Comparison of ENCODE assay signal across 34 cellular contexts in the genomic region with DNA sequence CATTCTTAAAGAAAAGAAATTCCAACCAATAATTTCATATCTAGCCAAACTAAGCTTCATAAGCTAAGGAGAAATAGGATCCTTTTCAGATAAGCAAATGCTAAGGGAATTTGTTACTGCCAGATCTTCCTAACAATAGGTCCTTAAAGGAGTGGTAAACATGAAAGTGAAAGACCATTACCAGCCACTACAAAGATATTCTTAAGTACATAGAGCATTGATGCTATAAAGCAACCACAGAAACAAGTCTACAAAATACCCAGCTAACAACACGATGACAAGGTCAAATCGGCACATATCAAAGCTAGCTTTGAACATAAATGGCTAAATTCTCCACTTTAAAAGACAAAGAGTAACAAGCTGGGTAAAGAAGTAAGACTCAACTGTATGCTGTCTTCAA.
"Had no signal": no experiment of that assay in that cellular context is flagged by ENCODE, and none has a peak within 500 bp of the region (broad histone marks: within the 10 kb centered on the region; RNA-seq: fewer than 3 reads in every experiment).

No MANE protein-coding gene starts in this region.

- H3K4me1 ChIP-seq: adrenal gland, ascending aorta, body of pancreas, breast epithelium had no signal

- H3K27me3 ChIP-seq: adrenal gland, ascending aorta, body of pancreas, brain microvascular endothelial cell, breast epithelium, cardiac muscle cell had no signal

- DNase-seq: activated effector memory CD4-positive, alpha-beta T cell treated with anti-CD3 and anti-CD28 coated beads, Interleukin-2, amount 50 U/mL, for 16 hours; activated effector memory CD4-positive, alpha-beta T cell treated with Interleukin-2 at 50 U/mL for 16 hours; activated gamma-delta T cell; activated gamma-delta T cell treated with Interleukin-2 at 50 U/mL for 16 hours; activated naive CD4-positive, alpha-beta T cell; activated naive CD4-positive, alpha-beta T cell treated with anti-CD3 and anti-CD28 coated beads for 36 hours; activated naive CD4-positive, alpha-beta T cell treated with anti-CD3 and anti-CD28 coated beads, Interleukin-2, amount 10 ng/mL, durations not matched to agents 7 days and 5 days; activated naive CD4-positive, alpha-beta T cell treated with anti-CD3 and anti-CD28 coated beads, Interleukin-2, amount 50 U/mL, for 16 hours; activated naive CD4-positive, alpha-beta T cell treated with Interleukin-2 at 50 U/mL for 16 hours; activated naive CD8-positive, alpha-beta T cell treated with anti-CD3 and anti-CD28 coated beads for 36 hours; activated naive CD8-positive, alpha-beta T cell treated with anti-CD3 and anti-CD28 coated beads, Interleukin-2, amount 10 ng/mL, durations not matched to agents 7 days and 5 days; activated naive CD8-positive, alpha-beta T cell treated with anti-CD3 and anti-CD28 coated beads, Interleukin-2, amount 50 U/mL, for 24 hours; activated T-cell treated with anti-CD3 and anti-CD28 coated beads, Interleukin-2, amount 50 U/mL, for 1 hour; activated T-cell treated with anti-CD3 and anti-CD28 coated beads, Interleukin-2, amount 50 U/mL, for 24 hours; activated T-cell treated with anti-CD3 and anti-CD28 coated beads, Interleukin-2, amount 50 U/mL, for 4 hours; activated T-cell treated with anti-CD3 and anti-CD28 coated beads, Interleukin-2, amount 50 U/mL, for 48 hours; activated T-cell treated with anti-CD3 and anti-CD28 coated beads, Interleukin-2, amount 50 U/mL, for 72 hours; adrenal gland; amniotic stem cell; amygdala; anterior cingulate cortex; aorta; body of pancreas; brain microvascular endothelial cell; caudate nucleus; central memory CD4-positive, alpha-beta T cell; cerebellar nuclear complex had no signal

- H3K4me3 ChIP-seq: adrenal gland, ascending aorta, body of pancreas, breast epithelium, cardiac muscle cell had no signal

- H3K36me3 ChIP-seq: adrenal gland, ascending aorta, brain microvascular endothelial cell, breast epithelium, cardiac muscle cell had no signal

- FAIRE-seq: astrocyte, bronchial epithelial cell had no signal

- H3K9me3 ChIP-seq: adrenal gland, ascending aorta, body of pancreas had no signal

- H3K27ac ChIP-seq: adrenal gland, ascending aorta, body of pancreas, brain microvascular endothelial cell, breast epithelium, cardiac muscle cell had no signal

- ATAC-seq: activated naive CD4-positive, alpha-beta T cell treated with anti-CD3 and anti-CD28 coated beads, Interleukin-2, amount 50 U/mL, for 72 hours; activated naive CD8-positive, alpha-beta T cell treated with anti-CD3 and anti-CD28 coated beads, Interleukin-2, amount 50 U/mL, for 24 hours; activated T-cell treated with anti-CD3 and anti-CD28 coated beads, Interleukin-2, amount 50 U/mL, for 4 hours; activated T-cell treated with anti-CD3 and anti-CD28 coated beads, Interleukin-2, amount 50 U/mL, for 72 hours; activated T-helper 17 cell treated with anti-CD3 and anti-CD28 coated beads, Interleukin-2, amount 50 U/mL, for 72 hours; body of pancreas had no signal
